Comparison of ENCODE assay signal across 17 cellular contexts in genomic region chr10:3872700-3873099, GRCh38.
DNase-seq lines count a peak whose midpoint lies in the region; ATAC-seq and TF ChIP-seq lines count a peak whose summit lies in the region.
"Had no signal": no experiment of that assay in that cellular context is flagged by ENCODE, and none has a peak within 500 bp of the region (broad histone marks: within the 10 kb centered on the region; RNA-seq: fewer than 3 reads in every experiment).

No MANE protein-coding gene starts in this region.

- no peaks in the 10 kb centered on the region for H3K27me3 ChIP-seq in left lung
- no peaks in the 10 kb centered on the region for H3K27me3 ChIP-seq in subcutaneous abdominal adipose tissue (ENCODE audit: control insufficient read depth in 5 of 5, insufficient read depth in 4 of 5, low read length in 5 of 5)
- H3K27me3 ChIP-seq: thyroid gland had no signal

- peaks cover 89% of the 10 kb centered on the region for H3K4me1 Mint-ChIP-seq in activated T-cell treated with anti-CD3 and anti-CD28 coated beads, Interleukin-2, amount 50 U/mL, for 72 hours (ENCODE audit: low read depth)
- peaks cover 70% of the 10 kb centered on the region for H3K4me1 Mint-ChIP-seq in activated B cell treated with CpG ODN at 0.5 μM for 24 hours

- no peaks in the 10 kb centered on the region for H3K9me3 ChIP-seq in left lung
- no peaks in the 10 kb centered on the region for H3K9me3 ChIP-seq in subcutaneous abdominal adipose tissue (ENCODE audit: control insufficient read depth in 5 of 5, low read length in 5 of 5)
- H3K9me3 ChIP-seq: thyroid gland had no signal

- peak overlapping the region; percentile 99 for H3K27ac Mint-ChIP-seq in activated T-cell treated with anti-CD3 and anti-CD28 coated beads, Interleukin-2, amount 50 U/mL, for 72 hours
- peak overlapping the region; percentile 96 for H3K27ac Mint-ChIP-seq in activated B cell treated with CpG ODN at 0.5 μM for 24 hours

- H3K27ac ChIP-seq in left lung (peak overlapping the region; percentile 76 to 81), subcutaneous abdominal adipose tissue (ENCODE audit: low read depth, low read length) (peak overlapping the region; percentile 64)
- H3K27ac ChIP-seq: GM23248 had no signal

- POLR2A ChIA-PET in activated B cell treated with CpG ODN at 0.5 μM for 24 hours (lab: Charles Lee) = interaction anchor here (6.3 kb wide), 1 partner anchor 89 kb away, joined by 156 read pairs; the partner anchor contains the start of gene KLF6

- intact Hi-C loops in activated B cell treated with CpG ODN at 0.5 μM for 24 hours (cut with micrococcal nuclease) (loop anchor here (1.0 to 10.0 kb wide), 7 partner anchors 20 to 782 kb away; partner anchors contain the start of gene KLF6), left lung (cut with DNase I) (no loop called here)

- H3K36me3 Mint-ChIP-seq in activated T-cell treated with anti-CD3 and anti-CD28 coated beads, Interleukin-2, amount 50 U/mL, for 72 hours (ENCODE audit: insufficient read depth in 2 of 2) = no peaks in the 10 kb centered on the region
- H3K36me3 Mint-ChIP-seq in activated B cell treated with CpG ODN at 0.5 μM for 24 hours (ENCODE audit: low read depth) = no peaks in the 10 kb centered on the region

- DNase-seq in activated T-cell treated with anti-CD3 and anti-CD28 coated beads, Interleukin-2, amount 50 U/mL, for 72 hours = no peak
- DNase-seq in activated T-cell treated with anti-CD3 and anti-CD28 coated beads, Interleukin-2, amount 50 U/mL, for 48 hours = no peak
- DNase-seq in activated B cell treated with CpG ODN at 0.5 μM for 24 hours (no peak), left lung (no peak), SKM-1 (lab: John Stamatoyannopoulos, UW; ENCODE audit: unreplicated experiment) (no peak), NCI-H774 (lab: John Stamatoyannopoulos, UW) (no peak)
- DNase-seq: activated CD4-positive, alpha-beta T cell treated with anti-CD3 and anti-CD28 coated beads for 4 hours; activated effector memory CD4-positive, alpha-beta T cell treated with Interleukin-2 at 50 U/mL for 16 hours; GM23248; left colon; NCI-H2029 treated with DMSO at 0.1 percent for 48 hours; NCI-H526 treated with DMSO at 0.1 percent for 48 hours; retina; thyroid gland had no signal

- no peaks in the 10 kb centered on the region for H3K27me3 Mint-ChIP-seq in activated T-cell treated with anti-CD3 and anti-CD28 coated beads, Interleukin-2, amount 50 U/mL, for 72 hours (ENCODE audit: low read depth)
- H3K27me3 Mint-ChIP-seq in activated B cell treated with CpG ODN at 0.5 μM for 24 hours = no peaks in the 10 kb centered on the region

- H3K9ac ChIP-seq in subcutaneous abdominal adipose tissue (ENCODE audit: low read length in 5 of 5) = no peak overlapping the region

- H3K4me1 ChIP-seq in left lung = peaks cover 9 to 53% of the 10 kb centered on the region in 2 donors
- peaks cover 0 to 50% (median 25%) of the 10 kb centered on the region in 5 donors for H3K4me1 ChIP-seq in subcutaneous abdominal adipose tissue (ENCODE audit: control insufficient read depth in 5 of 5, insufficient read depth in 5 of 5, low read length in 5 of 5)

- no peaks in the 10 kb centered on the region for H3K9me3 Mint-ChIP-seq in activated T-cell treated with anti-CD3 and anti-CD28 coated beads, Interleukin-2, amount 50 U/mL, for 72 hours
- H3K9me3 Mint-ChIP-seq in activated B cell treated with CpG ODN at 0.5 μM for 24 hours = no peaks in the 10 kb centered on the region
- H3K9me3 Mint-ChIP-seq: T-helper 1 cell treated with Interleukin-12 subunit alpha and Interleukin-12 subunit beta and Interleukin-4 antibody, amounts not matched to agents 30 μg/mL and 1 μg/mL, for 36 hours had no signal

- no peaks in the 10 kb centered on the region for H3K36me3 ChIP-seq in left lung
- no peaks in the 10 kb centered on the region for H3K36me3 ChIP-seq in subcutaneous abdominal adipose tissue (ENCODE audit: control insufficient read depth in 5 of 5, insufficient read depth in 5 of 5, low read length in 5 of 5)
- H3K36me3 ChIP-seq: thyroid gland had no signal

- no peak for ATAC-seq in activated T-cell treated with anti-CD3 and anti-CD28 coated beads, Interleukin-2, amount 50 U/mL, for 72 hours (replicated peaks in 1 of 2)
- ATAC-seq in activated B cell treated with CpG ODN at 0.5 μM for 24 hours (ENCODE audit: low read depth) (no peak), left lung (no peak), GM19395 (IDR thresholded peaks at IDR 0.05; ENCODE audit: unreplicated experiment) (no peak)
- ATAC-seq: left colon had no signal

- H3K4me3 ChIP-seq in left lung = no peak overlapping the region
- no peak overlapping the region for H3K4me3 ChIP-seq in subcutaneous abdominal adipose tissue (ENCODE audit: low read depth in 1 of 5, low read length in 5 of 5)
- H3K4me3 ChIP-seq: GM23248, thyroid gland had no signal

- H3K4me3 Mint-ChIP-seq in activated T-cell treated with anti-CD3 and anti-CD28 coated beads, Interleukin-2, amount 50 U/mL, for 72 hours = peak overlapping the region; percentile 3 to 27
- H3K4me3 Mint-ChIP-seq in activated B cell treated with CpG ODN at 0.5 μM for 24 hours = no peak overlapping the region
- H3K4me3 Mint-ChIP-seq: T-helper 1 cell treated with Interleukin-12 subunit alpha and Interleukin-12 subunit beta and Interleukin-4 antibody, amounts not matched to agents 30 μg/mL and 1 μg/mL, for 36 hours had no signal

- CTCF ChIA-PET in activated B cell treated with CpG ODN at 0.5 μM for 24 hours (lab: Charles Lee) = no interaction called here

- TF ChIP-seq CTCF in activated B cell treated with CpG ODN at 0.5 μM for 24 hours (IDR thresholded peaks at IDR 0.05) (no peak), left lung (IDR thresholded peaks at IDR 0.05) (no peak)
